Comparison of ENCODE assay signal across 18 cellular contexts in genomic region chr13:45786293-45786920, GRCh38.
DNase-seq lines count a peak whose midpoint lies in the region; ATAC-seq, FAIRE-seq and TF ChIP-seq lines count a peak whose summit lies in the region.
"Had no signal": no experiment of that assay in that cellular context is flagged by ENCODE, and none has a peak within 500 bp of the region (broad histone marks: within the 10 kb centered on the region; RNA-seq: fewer than 3 reads in every experiment).

No MANE protein-coding gene starts in this region.

- no peak overlapping the region for H3K27ac Mint-ChIP-seq in activated CD4-positive, alpha-beta T cell treated with anti-CD3 and anti-CD28 coated beads for 36 hours
- H3K27ac Mint-ChIP-seq: activated CD8-positive, alpha-beta memory T cell treated with anti-CD3 and anti-CD28 coated beads, Interleukin-2, amount 10 ng/mL, durations not matched to agents 7 days and 5 days; stimulated activated naive CD8-positive, alpha-beta T cell treated with anti-CD3 and anti-CD28 coated beads, Interleukin-15, Interleukin-2, amounts not matched to agents 100 ng/mL and 50 ng/mL, for 24 hours had no signal

- no peak overlapping the region for H3K27ac ChIP-seq in small intestine (ENCODE audit: low read depth in 1 of 2, low read length in 1 of 2)
- H3K27ac ChIP-seq in ovary = no peak overlapping the region
- no peak overlapping the region for H3K27ac ChIP-seq in colonic mucosa

- peak; percentile 20 for DNase-seq in activated CD4-positive, alpha-beta T cell treated with anti-CD3 and anti-CD28 coated beads for 36 hours
- DNase-seq in activated CD4-positive, alpha-beta T cell treated with anti-CD3 and anti-CD28 coated beads for 1 hour = no peak
- DNase-seq in NCI-H1105 (lab: John Stamatoyannopoulos, UW) = peak; percentile 36
- DNase-seq in astrocyte of the hippocampus (ENCODE audit: low read depth, low spot score) = peak; percentile 76
- peak; percentile 46 for DNase-seq in small intestine
- DNase-seq in ovary = no peak
- no peak for DNase-seq in colonic mucosa
- no peak for DNase-seq in NCI-H748 treated with DMSO at 0.1 percent for 48 hours (lab: John Stamatoyannopoulos, UW)
- DNase-seq: activated CD4-positive, CD25-positive, alpha-beta regulatory T cell treated with anti-CD3 and anti-CD28 coated beads, Interleukin-2, amount 50 U/mL, for 72 hours; activated CD8-positive, alpha-beta memory T cell treated with anti-CD3 and anti-CD28 coated beads, Interleukin-2, amount 10 ng/mL, durations not matched to agents 7 days and 5 days; activated naive CD4-positive, alpha-beta T cell; COR-L47; dermis blood vessel endothelial cell; erythroblast; mammary epithelial cell; naive B cell had no signal

- H3K36me3 ChIP-seq in small intestine (ENCODE audit: control insufficient read depth in 2 of 2, insufficient read depth in 2 of 2, low read length in 2 of 2) = no peaks in the 10 kb centered on the region
- H3K36me3 ChIP-seq in ovary = no peaks in the 10 kb centered on the region
- H3K36me3 ChIP-seq in colonic mucosa = no peaks in the 10 kb centered on the region

- H3K4me1 ChIP-seq in small intestine (ENCODE audit: control insufficient read depth in 2 of 2, insufficient read depth in 1 of 2, low read depth in 1 of 2, low read length in 1 of 2) (no peaks in the 10 kb centered on the region), ovary (ENCODE audit: insufficient read depth) (no peaks in the 10 kb centered on the region), colonic mucosa (peaks cover 2% of the 10 kb centered on the region)

- WGBS in small intestine, 3 donors = 5 to 24% (median 9%) methylated on average over 6 of the region's 6 CpGs
- 44 to 58% (median 55%) methylated on average over 6 of the region's 6 CpGs for WGBS in ovary, 3 donors

- H3K4me1 Mint-ChIP-seq in activated CD4-positive, alpha-beta T cell treated with anti-CD3 and anti-CD28 coated beads for 36 hours = peaks cover 35% of the 10 kb centered on the region
- H3K4me1 Mint-ChIP-seq: activated CD8-positive, alpha-beta memory T cell treated with anti-CD3 and anti-CD28 coated beads, Interleukin-2, amount 10 ng/mL, durations not matched to agents 7 days and 5 days; naive B cell had no signal

- no peak overlapping the region for H3K4me3 Mint-ChIP-seq in activated CD4-positive, alpha-beta T cell treated with anti-CD3 and anti-CD28 coated beads for 36 hours
- H3K4me3 Mint-ChIP-seq: activated CD8-positive, alpha-beta memory T cell treated with anti-CD3 and anti-CD28 coated beads, Interleukin-2, amount 10 ng/mL, durations not matched to agents 7 days and 5 days; naive B cell; stimulated activated naive CD8-positive, alpha-beta T cell treated with anti-CD3 and anti-CD28 coated beads, Interleukin-15, Interleukin-2, amounts not matched to agents 100 ng/mL and 50 ng/mL, for 24 hours had no signal

- TF ChIP-seq EP300 in ovary (IDR thresholded peaks at IDR 0.05) = no peak

- TF ChIP-seq POLR2A in ovary (IDR thresholded peaks at IDR 0.05) = no peak

- POLR2A ChIA-PET in activated CD4-positive, alpha-beta T cell treated with anti-CD3 and anti-CD28 coated beads for 36 hours (lab: Charles Lee) = no interaction called here

- H3K27me3 Mint-ChIP-seq in activated CD4-positive, alpha-beta T cell treated with anti-CD3 and anti-CD28 coated beads for 36 hours = no peaks in the 10 kb centered on the region
- H3K27me3 Mint-ChIP-seq: naive B cell; stimulated activated naive CD8-positive, alpha-beta T cell treated with anti-CD3 and anti-CD28 coated beads, Interleukin-15, Interleukin-2, amounts not matched to agents 100 ng/mL and 50 ng/mL, for 24 hours had no signal

- CTCF ChIA-PET in activated CD4-positive, alpha-beta T cell treated with anti-CD3 and anti-CD28 coated beads for 36 hours (lab: Charles Lee) = no interaction called here

- H3K4me3 ChIP-seq in small intestine (ENCODE audit: low read depth in 1 of 2, low read length in 2 of 2) (no peak overlapping the region), ovary (no peak overlapping the region), colonic mucosa (no peak overlapping the region)

- intact Hi-C loops in activated CD4-positive, alpha-beta T cell treated with anti-CD3 and anti-CD28 coated beads for 36 hours (cut with DNase I, micrococcal nuclease) = no loop called here
- intact Hi-C loops in ovary (cut with DNase I) (no loop called here), colonic mucosa (cut with DNase I) (no loop called here)

- no peaks in the 10 kb centered on the region for H3K36me3 Mint-ChIP-seq in activated CD4-positive, alpha-beta T cell treated with anti-CD3 and anti-CD28 coated beads for 36 hours (ENCODE audit: low read depth)
- H3K36me3 Mint-ChIP-seq: activated CD8-positive, alpha-beta memory T cell treated with anti-CD3 and anti-CD28 coated beads, Interleukin-2, amount 10 ng/mL, durations not matched to agents 7 days and 5 days; naive B cell had no signal

- H3K9me3 Mint-ChIP-seq in activated CD4-positive, alpha-beta T cell treated with anti-CD3 and anti-CD28 coated beads for 36 hours (ENCODE audit: low read depth) = no peaks in the 10 kb centered on the region
- H3K9me3 Mint-ChIP-seq: naive B cell; stimulated activated naive CD8-positive, alpha-beta T cell treated with anti-CD3 and anti-CD28 coated beads, Interleukin-15, Interleukin-2, amounts not matched to agents 100 ng/mL and 50 ng/mL, for 24 hours had no signal

- TF ChIP-seq CTCF in ovary (IDR thresholded peaks at IDR 0.05) = no peak
- TF ChIP-seq CTCF in colonic mucosa (IDR thresholded peaks at IDR 0.05) = no peak

- no peak overlapping the region for H3K9ac ChIP-seq in colonic mucosa (ENCODE audit: low read depth in 2 of 2, low read length in 2 of 2)

- H3K27me3 ChIP-seq in small intestine (ENCODE audit: control insufficient read depth in 2 of 2, insufficient read depth in 2 of 2, low read length in 2 of 2) (no peaks in the 10 kb centered on the region), ovary (no peaks in the 10 kb centered on the region), colonic mucosa (no peaks in the 10 kb centered on the region)

- no peak for ATAC-seq in activated CD4-positive, alpha-beta T cell treated with anti-CD3 and anti-CD28 coated beads for 36 hours
- ATAC-seq: activated CD8-positive, alpha-beta memory T cell treated with anti-CD3 and anti-CD28 coated beads, Interleukin-2, amount 10 ng/mL, durations not matched to agents 7 days and 5 days had no signal

- no peak for FAIRE-seq in small intestine (lab: Jason Lieb, UNC)
- FAIRE-seq: astrocyte had no signal

- peaks cover 2% of the 10 kb centered on the region for H3K9me3 ChIP-seq in small intestine (ENCODE audit: control insufficient read depth, low read depth)
- H3K9me3 ChIP-seq in ovary = no peaks in the 10 kb centered on the region
- H3K9me3 ChIP-seq in colonic mucosa = no peaks in the 10 kb centered on the region

Comparison
In these comparisons a context has a peak if more than half of its experiments do, and no peak if none do; other contexts are left out.
1. DNase-seq: peak in activated CD4-positive, alpha-beta T cell treated with anti-CD3 and anti-CD28 coated beads for 36 hours (single experiment), NCI-H1105 (single experiment), astrocyte of the hippocampus (single experiment) and small intestine (single experiment); none in activated CD4-positive, alpha-beta T cell treated with anti-CD3 and anti-CD28 coated beads for 1 hour (single experiment), ovary (0 of 5), colonic mucosa (single experiment) and NCI-H748 treated with DMSO at 0.1 percent for 48 hours (single experiment).